In the genomic region with DNA sequence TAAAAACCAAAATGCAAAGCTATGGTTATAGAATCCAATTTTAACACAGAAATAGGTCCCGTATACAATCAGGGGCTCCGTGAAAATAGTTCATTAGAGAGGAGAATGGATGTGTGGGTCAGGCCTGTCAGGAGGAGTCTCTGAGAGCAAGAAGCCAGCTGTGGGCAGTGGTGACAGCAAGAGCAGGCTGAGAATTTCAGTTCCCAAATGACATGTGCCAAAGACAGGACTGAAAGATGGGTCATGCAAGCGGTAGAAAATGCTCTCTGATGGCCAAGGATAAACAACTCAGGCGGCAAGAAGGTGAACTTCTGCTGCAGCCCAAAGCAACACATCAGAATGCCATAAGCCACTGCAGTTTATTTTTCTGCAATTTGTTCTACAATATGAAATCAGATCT, we compare ENCODE assay signal across 1 cellular context.
TF ChIP-seq lines count a peak whose summit lies in the region.

No MANE protein-coding gene starts in this region.

TF ChIP-seq in GM23338, 12 proteins besides CTCF, POLR2A, EP300 and RAD21 (continued from another document):
- TF ChIP-seq, protein P1, sequence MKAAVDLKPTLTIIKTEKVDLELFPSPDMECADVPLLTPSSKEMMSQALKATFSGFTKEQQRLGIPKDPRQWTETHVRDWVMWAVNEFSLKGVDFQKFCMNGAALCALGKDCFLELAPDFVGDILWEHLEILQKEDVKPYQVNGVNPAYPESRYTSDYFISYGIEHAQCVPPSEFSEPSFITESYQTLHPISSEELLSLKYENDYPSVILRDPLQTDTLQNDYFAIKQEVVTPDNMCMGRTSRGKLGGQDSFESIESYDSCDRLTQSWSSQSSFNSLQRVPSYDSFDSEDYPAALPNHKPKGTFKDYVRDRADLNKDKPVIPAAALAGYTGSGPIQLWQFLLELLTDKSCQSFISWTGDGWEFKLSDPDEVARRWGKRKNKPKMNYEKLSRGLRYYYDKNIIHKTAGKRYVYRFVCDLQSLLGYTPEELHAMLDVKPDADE (IDR thresholded peaks at IDR 0.05) = no peak
- TF ChIP-seq NANOG (IDR thresholded peaks at IDR 0.05; ENCODE audit: borderline replicate concordance) = no peak
- no peak for TF ChIP-seq ZNF114 (CRISPR knock-in tag; IDR thresholded peaks at IDR 0.05)
